Comparison of ENCODE assay signal across 8 cellular contexts in genomic region chr15:44711089-44711355, GRCh38. TPM values are rescaled to one million over a fixed set of nuclear protein-coding genes. Genes with fewer than 3 reads are reported as not detected.
DNase-seq lines count a peak whose midpoint lies in the region; ATAC-seq and TF ChIP-seq lines count a peak whose summit lies in the region.

PATL2 (minus strand) TSS chr15:44711323; CDS start chr15:44676490, 34,833 bp downstream.

- H3K36me3 Mint-ChIP-seq in T-helper 17 cell (ENCODE audit: low read depth) = peaks cover 31% of the 10 kb centered on the region

- no peak for DNase-seq in T-helper 17 cell
- no peak for DNase-seq in fibroblast of the aortic adventitia (ENCODE audit: low read depth)
- DNase-seq in sigmoid colon = no peak
- no peak for DNase-seq in NCI-H2029 (lab: John Stamatoyannopoulos, UW)
- no peak for DNase-seq in COLO668 (lab: John Stamatoyannopoulos, UW; ENCODE audit: unreplicated experiment)
- DNase-seq in GM10266 (ENCODE audit: extremely low spot score) = no peak
- DNase-seq in DMS 273 treated with DMSO at 0.1 percent for 48 hours (lab: John Stamatoyannopoulos, UW) = no peak

- TF ChIP-seq EP300 in sigmoid colon (IDR thresholded peaks at IDR 0.05) = no peak

- H3K4me3 ChIP-seq in GM12875 (ENCODE audit: low read depth, low read length) = peak within 1 kb of the TSS; percentile 99
- H3K4me3 ChIP-seq in fibroblast of the aortic adventitia (ENCODE audit: low read depth, low read length) = peak within 1 kb of the TSS; percentile 100
- H3K4me3 ChIP-seq in sigmoid colon = peak within 1 kb of the TSS; percentile 72 to 91 (median 84)

- H3K27me3 Mint-ChIP-seq in T-helper 17 cell = no peaks in the 10 kb centered on the region

- WGBS in sigmoid colon, 2 donors = 0% methylated on average over 11 of the region's 11 CpGs

- TF ChIP-seq CTCF in GM12875 (IDR thresholded peaks at IDR 0.05; ENCODE audit: borderline replicate concordance, insufficient read depth, low read depth, low read length) (no peak), fibroblast of the aortic adventitia (IDR thresholded peaks at IDR 0.05; ENCODE audit: insufficient read depth, low read length) (no peak), sigmoid colon (IDR thresholded peaks at IDR 0.05) (no peak), GM10266 (IDR thresholded peaks at IDR 0.05; ENCODE audit: control insufficient read depth, insufficient read depth, low read depth, missing control alignments) (no peak)

- no peaks in the 10 kb centered on the region for H3K9me3 ChIP-seq in T-helper 17 cell (ENCODE audit: control insufficient read depth, low read length, poor library complexity, severe bottlenecking)
- H3K9me3 ChIP-seq in sigmoid colon = no peaks in the 10 kb centered on the region

- peak within 1 kb of the TSS; percentile 98 for H3K4me3 Mint-ChIP-seq in T-helper 17 cell

- peaks cover 0 to 40% (median 24%) of the 10 kb centered on the region in 4 donors for H3K4me1 ChIP-seq in sigmoid colon

- no peaks in the 10 kb centered on the region for H3K27me3 ChIP-seq in sigmoid colon

- peaks cover 5 to 11% (median 8%) of the 10 kb centered on the region in 4 donors for H3K36me3 ChIP-seq in sigmoid colon

- ATAC-seq in T-helper 17 cell = no peak

- peaks cover 48% of the 10 kb centered on the region for H3K4me1 Mint-ChIP-seq in T-helper 17 cell

- TF ChIP-seq POLR2A in sigmoid colon (IDR thresholded peaks at IDR 0.05) = no peak

- peak within 1 kb of the TSS; percentile 100 for H3K27ac Mint-ChIP-seq in T-helper 17 cell

- H3K27ac ChIP-seq in sigmoid colon = peak within 1 kb of the TSS; percentile 96 to 99 (median 98)

- intact Hi-C loops in sigmoid colon (cut with DNase I) = loop anchor here (1.0 to 10.0 kb wide), 3 partner anchors 48 to 666 kb away; partner anchors contain the start of genes GATM, SHF and SPG11

RNA-seq across cellular contexts. Expression of gene PATL2, which starts in this region (rescaled TPM):
- total RNA-seq in T-helper 17 cell (10 to 100 TPM; 24.8 to 26.7 TPM), fibroblast of the aortic adventitia (ENCODE audit: low replicate concordance) (0.72 and 0.82 TPM in 2 replicates), sigmoid colon (under 1 TPM in 3 of 4 donors, not detected in 1; 0.41 to 0.66 (median 0.55) TPM)
- 1 to 10 TPM; 1.2 to 8.1 (median 1.2) TPM for polyA plus RNA-seq in sigmoid colon

Comparison
In these comparisons a context has a peak if more than half of its experiments do, and no peak if none do; other contexts are left out.
1. RNA of gene PATL2 (total RNA-seq): 24.8 to 26.7 TPM in T-helper 17 cell; 0.72 to 0.82 TPM in fibroblast of the aortic adventitia and 0.41 to 0.66 TPM in sigmoid colon; every median in the first group is over 10 times any median in the second.
2. Peak in every context shown above with its lines, with median percentiles within 50 percentile points of each other: H3K4me3 ChIP-seq.